In genomic region chr1:205298191-205298994, GRCh38 we compare ENCODE assay signal across 11 cellular contexts. TPM values are rescaled to one million over a fixed set of nuclear protein-coding genes. Genes with fewer than 3 reads are reported as not detected.
DNase-seq lines count a peak whose midpoint lies in the region; ATAC-seq and TF ChIP-seq lines count a peak whose summit lies in the region.
"Had no signal": no experiment of that assay in that cellular context is flagged by ENCODE, and none has a peak within 500 bp of the region (broad histone marks: within the 10 kb centered on the region; RNA-seq: fewer than 3 reads in every experiment).

No MANE protein-coding gene starts in this region.

- no peak overlapping the region for H3K27ac ChIP-seq in heart right ventricle
- H3K27ac ChIP-seq: uterus had no signal

- DNase-seq in ELR (ENCODE audit: low read depth) = peak; percentile 98
- peak; percentile 42 for DNase-seq in NCI-H510A treated with DMSO at 0.1 percent for 48 hours (lab: John Stamatoyannopoulos, UW)
- no peak for DNase-seq in effector memory CD8-positive, alpha-beta T cell
- no peak for DNase-seq in osteocyte (ENCODE audit: extremely low spot score, unreplicated experiment)
- DNase-seq in heart right ventricle = no peak
- no peak for DNase-seq in effector CD8-positive, alpha-beta T cell (lab: John Stamatoyannopoulos, UW)
- no peak for DNase-seq in natural killer cell treated with Interleukin-12 subunit alpha and Interleukin-12 subunit beta and Interleukin-15 and Interleukin-18, amount 100 ng/mL, for 72 hours (ENCODE audit: low spot score)
- DNase-seq: NCI-H2227 treated with DMSO at 0.1 percent for 48 hours, uterus had no signal

- peaks cover 34 to 48% of the 10 kb centered on the region in 2 donors for H3K4me1 Mint-ChIP-seq in effector memory CD8-positive, alpha-beta T cell (ENCODE audit: low read depth in 2 of 2)
- peaks cover 79% of the 10 kb centered on the region for H3K4me1 Mint-ChIP-seq in osteocyte (ENCODE audit: unreplicated experiment)
- peaks cover 20 to 22% of the 10 kb centered on the region in 2 donors for H3K4me1 Mint-ChIP-seq in natural killer cell treated with Interleukin-12 subunit alpha and Interleukin-12 subunit beta and Interleukin-15 and Interleukin-18, amount 100 ng/mL, for 72 hours (ENCODE audit: low read depth in 2 of 2)

- no peak for TF ChIP-seq CTCF in osteocyte (IDR thresholded peaks at IDR 0.05)
- TF ChIP-seq CTCF in heart right ventricle (IDR thresholded peaks at IDR 0.05) = no peak

- H3K4me1 ChIP-seq in heart right ventricle = peaks cover 6 to 39% (median 18%) of the 10 kb centered on the region in 9 donors

- no peak for ATAC-seq in effector memory CD8-positive, alpha-beta T cell (replicated peaks)
- ATAC-seq in heart right ventricle (no peak), GM18505 (IDR thresholded peaks at IDR 0.05; ENCODE audit: unreplicated experiment) (no peak)
- no peak for ATAC-seq in natural killer cell treated with Interleukin-12 subunit alpha and Interleukin-12 subunit beta and Interleukin-15 and Interleukin-18, amount 100 ng/mL, for 72 hours

- H3K27me3 ChIP-seq in heart right ventricle = no peaks in the 10 kb centered on the region
- H3K27me3 ChIP-seq: uterus had no signal

- no peaks in the 10 kb centered on the region for H3K9me3 ChIP-seq in heart right ventricle
- H3K9me3 ChIP-seq: uterus had no signal

- peaks cover 0 to 19% (median 0%) of the 10 kb centered on the region in 9 donors for H3K36me3 ChIP-seq in heart right ventricle
- H3K36me3 ChIP-seq: uterus had no signal

- no peak overlapping the region for H3K4me3 ChIP-seq in heart right ventricle
- H3K4me3 ChIP-seq: uterus had no signal

- H3K9me3 Mint-ChIP-seq in effector memory CD8-positive, alpha-beta T cell = no peaks in the 10 kb centered on the region
- no peaks in the 10 kb centered on the region for H3K9me3 Mint-ChIP-seq in osteocyte (ENCODE audit: unreplicated experiment)
- no peaks in the 10 kb centered on the region for H3K9me3 Mint-ChIP-seq in natural killer cell treated with Interleukin-12 subunit alpha and Interleukin-12 subunit beta and Interleukin-15 and Interleukin-18, amount 100 ng/mL, for 72 hours
- H3K9me3 Mint-ChIP-seq: activated naive CD4-positive, alpha-beta T cell treated with anti-CD3 and anti-CD28 coated beads, Interleukin-2, amount 50 U/mL, for 24 hours had no signal

- H3K36me3 Mint-ChIP-seq in effector memory CD8-positive, alpha-beta T cell (ENCODE audit: insufficient read depth) = peaks cover 16% of the 10 kb centered on the region
- peaks cover 2% of the 10 kb centered on the region for H3K36me3 Mint-ChIP-seq in osteocyte (ENCODE audit: unreplicated experiment)
- no peaks in the 10 kb centered on the region for H3K36me3 Mint-ChIP-seq in natural killer cell treated with Interleukin-12 subunit alpha and Interleukin-12 subunit beta and Interleukin-15 and Interleukin-18, amount 100 ng/mL, for 72 hours

- TF ChIP-seq POLR2A in GM18505 (IDR thresholded peaks at IDR 0.05; ENCODE audit: borderline replicate concordance, extremely low read depth, insufficient read depth, insufficient read length) = no peak

- H3K27me3 Mint-ChIP-seq in effector memory CD8-positive, alpha-beta T cell = no peaks in the 10 kb centered on the region
- no peaks in the 10 kb centered on the region for H3K27me3 Mint-ChIP-seq in osteocyte (ENCODE audit: unreplicated experiment)
- peaks cover 0 to 3% of the 10 kb centered on the region in 2 donors for H3K27me3 Mint-ChIP-seq in natural killer cell treated with Interleukin-12 subunit alpha and Interleukin-12 subunit beta and Interleukin-15 and Interleukin-18, amount 100 ng/mL, for 72 hours
- H3K27me3 Mint-ChIP-seq: activated naive CD4-positive, alpha-beta T cell treated with anti-CD3 and anti-CD28 coated beads, Interleukin-2, amount 50 U/mL, for 24 hours had no signal

- 59 to 69% methylated on average over 9 of the region's 9 CpGs for WGBS in heart right ventricle, 2 donors

- peak overlapping the region; percentile 10 to 68 for H3K27ac Mint-ChIP-seq in effector memory CD8-positive, alpha-beta T cell
- H3K27ac Mint-ChIP-seq in osteocyte (ENCODE audit: unreplicated experiment) = peak overlapping the region; percentile 93
- H3K27ac Mint-ChIP-seq in natural killer cell treated with Interleukin-12 subunit alpha and Interleukin-12 subunit beta and Interleukin-15 and Interleukin-18, amount 100 ng/mL, for 72 hours = no peak overlapping the region

- intact Hi-C loops in heart right ventricle (cut with DNase I) = no loop called here

- H3K4me3 Mint-ChIP-seq in effector memory CD8-positive, alpha-beta T cell = no peak overlapping the region
- no peak overlapping the region for H3K4me3 Mint-ChIP-seq in osteocyte (ENCODE audit: unreplicated experiment)
- no peak overlapping the region for H3K4me3 Mint-ChIP-seq in natural killer cell treated with Interleukin-12 subunit alpha and Interleukin-12 subunit beta and Interleukin-15 and Interleukin-18, amount 100 ng/mL, for 72 hours
- H3K4me3 Mint-ChIP-seq: activated naive CD4-positive, alpha-beta T cell treated with anti-CD3 and anti-CD28 coated beads, Interleukin-2, amount 50 U/mL, for 24 hours had no signal

RNA-seq across cellular contexts. Expression of gene NUAK2, which starts 23.2 kb away (rescaled TPM):
- 4.3 and 4.5 TPM in 2 replicates for total RNA-seq in osteocyte
- 1 to 10 TPM in 2 of 10 donors, under 1 TPM in 8; 0.25 to 3.1 (median 0.56) TPM for total RNA-seq in heart right ventricle
- under 1 TPM; 0.29 to 0.45 TPM for polyA plus RNA-seq in heart right ventricle
- 1 to 10 TPM; 1.0 to 2.5 TPM for total RNA-seq in natural killer cell treated with Interleukin-12 subunit alpha and Interleukin-12 subunit beta and Interleukin-15 and Interleukin-18, amount 100 ng/mL, for 72 hours

RNA-seq across cellular contexts. Expression of gene KLHDC8A, which starts 58.3 kb away (rescaled TPM):
- total RNA-seq in osteocyte (not detected in 2 replicates), heart right ventricle (under 1 TPM in 1 of 10 donors, not detected in 9; 0.16 TPM)
- under 1 TPM in 1 of 2 donors, not detected in 1; 0.15 TPM for polyA plus RNA-seq in heart right ventricle
- total RNA-seq in natural killer cell treated with Interleukin-12 subunit alpha and Interleukin-12 subunit beta and Interleukin-15 and Interleukin-18, amount 100 ng/mL, for 72 hours = not detected

Comparison
In these comparisons a context has a peak if more than half of its experiments do, and no peak if none do; other contexts are left out.
1. DNase-seq: peak in ELR (single experiment) and NCI-H510A treated with DMSO at 0.1 percent for 48 hours (single experiment); none in effector memory CD8-positive, alpha-beta T cell (0 of 3), osteocyte (single experiment), heart right ventricle (0 of 2), effector CD8-positive, alpha-beta T cell (single experiment) and natural killer cell treated with Interleukin-12 subunit alpha and Interleukin-12 subunit beta and Interleukin-15 and Interleukin-18, amount 100 ng/mL, for 72 hours (single experiment).
2. H3K27ac Mint-ChIP-seq: peak in effector memory CD8-positive, alpha-beta T cell (2 of 2) and osteocyte (single experiment); none in natural killer cell treated with Interleukin-12 subunit alpha and Interleukin-12 subunit beta and Interleukin-15 and Interleukin-18, amount 100 ng/mL, for 72 hours (0 of 2).